In genomic region chr14:35336171-35337073, GRCh38 we compare ENCODE assay signal across 8 cellular contexts. TPM values are rescaled to one million over a fixed set of nuclear protein-coding genes. Genes with fewer than 3 reads are reported as not detected.
A peak's percentile ranks its signal among the peaks of the same experiment; 100 is the strongest.
DNase-seq lines count a peak whose midpoint lies in the region; ATAC-seq and TF ChIP-seq lines count a peak whose summit lies in the region.

No MANE protein-coding gene starts in this region.

- H3K36me3 Mint-ChIP-seq in neural crest cell (ENCODE audit: low read depth), result no peaks in the 10 kb centered on the region
- no peaks in the 10 kb centered on the region for H3K36me3 Mint-ChIP-seq in activated naive CD8-positive, alpha-beta T cell treated with anti-CD3 and anti-CD28 coated beads, Interleukin-2, amount 50 U/mL, for 24 hours (ENCODE audit: low read depth)

- peak overlapping the region; percentile 56 for H3K4me3 Mint-ChIP-seq in neural crest cell
- H3K4me3 Mint-ChIP-seq in activated naive CD8-positive, alpha-beta T cell treated with anti-CD3 and anti-CD28 coated beads, Interleukin-2, amount 50 U/mL, for 24 hours, result no peak overlapping the region

- H3K27me3 ChIP-seq in foreskin keratinocyte, result no peaks in the 10 kb centered on the region

- no peaks in the 10 kb centered on the region for H3K9me3 Mint-ChIP-seq in neural crest cell
- H3K9me3 Mint-ChIP-seq in activated naive CD8-positive, alpha-beta T cell treated with anti-CD3 and anti-CD28 coated beads, Interleukin-2, amount 50 U/mL, for 24 hours, result no peaks in the 10 kb centered on the region

- TF ChIP-seq CTCF in foreskin keratinocyte (conservative IDR thresholded peaks at IDR 0.05), result no peak
- TF ChIP-seq CTCF in neural crest cell (conservative IDR thresholded peaks at IDR 0.05), result no peak

- H3K4me1 ChIP-seq in foreskin keratinocyte, result peaks cover 21% of the 10 kb centered on the region

- peak overlapping the region; percentile 98 for H3K27ac Mint-ChIP-seq in neural crest cell (ENCODE audit: unreplicated experiment)
- H3K27ac Mint-ChIP-seq in activated naive CD8-positive, alpha-beta T cell treated with anti-CD3 and anti-CD28 coated beads, Interleukin-2, amount 50 U/mL, for 24 hours, result no peak overlapping the region

- H3K4me1 Mint-ChIP-seq in neural crest cell, result peaks cover 37% of the 10 kb centered on the region
- peaks cover 62% of the 10 kb centered on the region for H3K4me1 Mint-ChIP-seq in activated naive CD8-positive, alpha-beta T cell treated with anti-CD3 and anti-CD28 coated beads, Interleukin-2, amount 50 U/mL, for 24 hours

- H3K27me3 Mint-ChIP-seq in neural crest cell (ENCODE audit: low read depth), result no peaks in the 10 kb centered on the region
- H3K27me3 Mint-ChIP-seq in activated naive CD8-positive, alpha-beta T cell treated with anti-CD3 and anti-CD28 coated beads, Interleukin-2, amount 50 U/mL, for 24 hours, result no peaks in the 10 kb centered on the region

- peak overlapping the region; percentile 68 for H3K27ac ChIP-seq in foreskin keratinocyte

- DNase-seq in DMS153 (lab: John Stamatoyannopoulos, UW) (peak; percentile 49), SHP77 (lab: John Stamatoyannopoulos, UW) (peak; percentile 73 to 81), foreskin keratinocyte (peak; percentile 83 to 90), neural crest cell (ENCODE audit: low read depth, low spot score) (peak; percentile 52), cerebellar nuclear complex (lab: John Stamatoyannopoulos, UW) (no peak)
- DNase-seq in activated naive CD8-positive, alpha-beta T cell treated with anti-CD3 and anti-CD28 coated beads, Interleukin-2, amount 50 U/mL, for 24 hours, result no peak

- peak; percentile 31 for ATAC-seq in foreskin keratinocyte
- ATAC-seq in activated naive CD8-positive, alpha-beta T cell treated with anti-CD3 and anti-CD28 coated beads, Interleukin-2, amount 50 U/mL, for 24 hours, result no peak
- ATAC-seq in HG03439 (IDR thresholded peaks at IDR 0.05; ENCODE audit: unreplicated experiment), result no peak
- no peak for ATAC-seq in GM18498 (IDR thresholded peaks at IDR 0.05; ENCODE audit: unreplicated experiment)

RNA-seq across cellular contexts. Expression of gene PSMA6, which starts 44.2 kb away (rescaled TPM):
- total RNA-seq in foreskin keratinocyte (201 and 215 TPM in 2 replicates), neural crest cell (220 and 229 TPM in 2 replicates)
- polyA plus RNA-seq in foreskin keratinocyte, result 250 and 265 TPM in 2 replicates

Comparison
In these comparisons a context has a peak if more than half of its experiments do, and no peak if none do; other contexts are left out.
1. DNase-seq: peak in DMS153 (single experiment), SHP77 (2 of 2), foreskin keratinocyte (2 of 2) and neural crest cell (single experiment); none in activated naive CD8-positive, alpha-beta T cell treated with anti-CD3 and anti-CD28 coated beads, Interleukin-2, amount 50 U/mL, for 24 hours (single experiment) and cerebellar nuclear complex (0 of 2).